In the genomic region with DNA sequence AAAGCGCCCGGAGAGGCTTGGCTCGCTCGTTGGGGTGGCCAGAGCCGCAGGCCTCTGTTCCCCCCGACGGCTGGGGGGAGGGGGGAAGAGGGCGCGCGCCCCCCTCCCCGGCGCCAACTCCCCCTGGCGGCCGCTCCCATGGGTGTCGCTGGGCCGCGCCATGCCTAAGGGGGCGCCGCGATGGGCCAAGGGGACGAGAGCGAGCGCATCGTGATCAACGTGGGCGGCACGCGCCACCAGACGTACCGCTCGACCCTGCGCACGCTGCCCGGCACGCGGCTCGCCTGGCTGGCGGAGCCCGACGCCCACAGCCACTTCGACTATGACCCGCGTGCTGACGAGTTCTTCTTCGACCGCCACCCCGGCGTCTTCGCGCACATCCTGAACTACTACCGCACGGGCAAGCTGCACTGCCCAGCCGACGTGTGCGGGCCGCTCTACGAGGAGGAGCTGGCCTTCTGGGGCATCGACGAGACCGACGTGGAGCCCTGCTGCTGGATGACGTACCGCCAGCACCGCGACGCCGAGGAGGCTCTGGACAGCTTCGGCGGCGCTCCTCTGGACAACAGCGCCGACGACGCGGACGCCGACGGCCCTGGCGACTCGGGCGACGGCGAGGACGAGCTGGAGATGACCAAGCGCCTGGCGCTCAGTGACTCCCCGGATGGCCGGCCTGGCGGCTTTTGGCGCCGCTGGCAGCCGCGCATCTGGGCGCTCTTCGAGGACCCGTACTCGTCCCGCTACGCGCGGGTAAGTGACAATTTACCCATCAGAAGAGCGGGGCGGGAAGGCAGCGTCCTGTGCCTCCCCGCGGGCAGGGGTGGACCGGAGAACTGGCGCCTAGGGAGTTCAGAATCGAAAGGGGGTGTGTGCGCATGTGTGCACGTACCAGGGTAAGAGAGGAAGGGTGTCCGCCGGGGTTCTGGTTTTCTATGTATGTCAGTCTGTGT, we compare ENCODE assay signal across 13 cellular contexts. TPM values are rescaled to one million over a fixed set of nuclear protein-coding genes. Genes with fewer than 3 reads are reported as not detected.
DNase-seq lines count a peak whose midpoint lies in the region; ATAC-seq and TF ChIP-seq lines count a peak whose summit lies in the region.
"Had no signal": no experiment of that assay in that cellular context is flagged by ENCODE, and none has a peak within 500 bp of the region (broad histone marks: within the 10 kb centered on the region; RNA-seq: fewer than 3 reads in every experiment).

No MANE protein-coding gene starts in this region.

- H3K36me3 ChIP-seq in HUES64 (ENCODE audit: insufficient read depth, low read length): no peaks in the 10 kb centered on the region
- H3K36me3 ChIP-seq in effector memory CD4-positive, alpha-beta T cell (ENCODE audit: control insufficient read depth, insufficient read depth, low read length): no peaks in the 10 kb centered on the region
- H3K36me3 ChIP-seq: upper lobe of left lung had no signal

- no peak overlapping the region for H3K27ac ChIP-seq in HUES64 (ENCODE audit: low read depth, low read length)
- no peak overlapping the region for H3K27ac ChIP-seq in effector memory CD4-positive, alpha-beta T cell (ENCODE audit: insufficient read depth, low read length, poor library complexity, severe bottlenecking)
- H3K27ac ChIP-seq: upper lobe of left lung had no signal

- peak; percentile 77 for DNase-seq in NCI-H2227 (lab: John Stamatoyannopoulos, UW; ENCODE audit: unreplicated experiment)
- DNase-seq in NCI-H2227 treated with DMSO at 0.1 percent for 48 hours (lab: John Stamatoyannopoulos, UW): no peak
- no peak for DNase-seq in foreskin fibroblast
- DNase-seq in sciatic nerve (ENCODE audit: low spot score): peak; percentile 44
- no peak for DNase-seq in HT-29 (ENCODE audit: low spot score)
- DNase-seq in activated CD4-positive, alpha-beta T cell treated with anti-CD3 and anti-CD28 coated beads for 4 hours: no peak
- no peak for DNase-seq in effector memory CD4-positive, alpha-beta T cell
- DNase-seq: activated naive CD4-positive, alpha-beta T cell treated with anti-CD3 and anti-CD28 coated beads for 36 hours had no signal

- intact Hi-C loops in sciatic nerve (cut with DNase I): no loop called here

- no peak for ATAC-seq in sciatic nerve

- 56% methylated on average over 113 of the region's 113 CpGs for WGBS in HUES64

- no peak overlapping the region for H3K9ac ChIP-seq in HUES64 (ENCODE audit: low read depth, low read length)

- H3K27me3 ChIP-seq in HUES64 (ENCODE audit: insufficient read depth, low read length): peaks cover 84% of the 10 kb centered on the region
- peaks cover 8% of the 10 kb centered on the region for H3K27me3 ChIP-seq in effector memory CD4-positive, alpha-beta T cell (replicated peaks; ENCODE audit: control insufficient read depth, insufficient read depth, low read length, poor library complexity, severe bottlenecking)

- H3K4me3 ChIP-seq in HUES64 (ENCODE audit: low read length): peak overlapping the region; percentile 31; the same call in 1 of the 2 replicates
- no peak overlapping the region for H3K4me3 ChIP-seq in foreskin fibroblast (ENCODE audit: low read depth in 1 of 2, low read length in 2 of 2)
- H3K4me3 ChIP-seq in effector memory CD4-positive, alpha-beta T cell (ENCODE audit: insufficient read depth, low read depth, low read length, poor library complexity, severe bottlenecking): no peak overlapping the region

- TF ChIP-seq CTCF in foreskin fibroblast (IDR thresholded peaks at IDR 0.05; ENCODE audit: low read depth, low read length): peak; percentile 11

- H3K4me1 ChIP-seq in HUES64 (ENCODE audit: insufficient read depth, low read length): peaks cover 6% of the 10 kb centered on the region
- peaks cover 4% of the 10 kb centered on the region for H3K4me1 ChIP-seq in effector memory CD4-positive, alpha-beta T cell (ENCODE audit: control insufficient read depth, insufficient read depth, low read length, poor library complexity, severe bottlenecking)

- H3K9me3 ChIP-seq in HUES64 (ENCODE audit: insufficient read depth, low read depth, low read length): no peaks in the 10 kb centered on the region
- H3K9me3 ChIP-seq in effector memory CD4-positive, alpha-beta T cell (ENCODE audit: control insufficient read depth, low read length): no peaks in the 10 kb centered on the region
- H3K9me3 ChIP-seq: upper lobe of left lung had no signal

RNA-seq across cellular contexts. Expression of a gene that starts 1.5 kb away (rescaled TPM):
- 0.25 TPM for polyA plus RNA-seq in HUES64 (2013, experiment 1 of 2)
- 0.25 TPM for polyA plus RNA-seq in HUES64 (2013, experiment 2 of 2)
- total RNA-seq in sciatic nerve: not detected
- not detected in 2 replicates for total RNA-seq in HT-29 (2014; rRNA removed; shearing (Covaris generic))
- total RNA-seq: activated naive CD4-positive, alpha-beta T cell treated with anti-CD3 and anti-CD28 coated beads for 36 hours; H4; upper lobe of left lung had no signal
- polyA plus RNA-seq: BJ had no signal

RNA-seq across cellular contexts. Expression of a gene that starts 16.7 kb away (rescaled TPM):
- not detected for polyA plus RNA-seq in HUES64 (2013, experiment 1 of 2)
- polyA plus RNA-seq in HUES64 (2013, experiment 2 of 2): not detected
- not detected for total RNA-seq in sciatic nerve
- not detected in 2 replicates for total RNA-seq in HT-29 (2014; rRNA removed; shearing (Covaris generic))
- total RNA-seq: activated naive CD4-positive, alpha-beta T cell treated with anti-CD3 and anti-CD28 coated beads for 36 hours; H4; upper lobe of left lung had no signal
- polyA plus RNA-seq: BJ, esophagus had no signal

Comparison
In these comparisons a context has a peak if more than half of its experiments do, and no peak if none do; other contexts are left out.
1. DNase-seq: peak in NCI-H2227 (single experiment) and sciatic nerve (single experiment); none in NCI-H2227 treated with DMSO at 0.1 percent for 48 hours (single experiment), foreskin fibroblast (0 of 2), HT-29 (single experiment), activated CD4-positive, alpha-beta T cell treated with anti-CD3 and anti-CD28 coated beads for 4 hours (0 of 2) and effector memory CD4-positive, alpha-beta T cell (0 of 3).